Comparison of ENCODE assay signal across 9 cellular contexts in genomic region chr10:119025336-119025735, GRCh38. TPM values are rescaled to one million over a fixed set of nuclear protein-coding genes. Genes with fewer than 3 reads are reported as not detected.
DNase-seq lines count a peak whose midpoint lies in the region; ATAC-seq, FAIRE-seq and TF ChIP-seq lines count a peak whose summit lies in the region.
"Had no signal": no experiment of that assay in that cellular context is flagged by ENCODE, and none has a peak within 500 bp of the region (broad histone marks: within the 10 kb centered on the region; RNA-seq: fewer than 3 reads in every experiment).

No MANE protein-coding gene starts in this region.

- TF ChIP-seq CTCF in astrocyte of the cerebellum (IDR thresholded peaks at IDR 0.05; ENCODE audit: low read depth, low read length, missing control alignments) (no peak), kidney (IDR thresholded peaks at IDR 0.05; ENCODE audit: borderline replicate concordance, extremely low read depth, insufficient read depth) (no peak)

- DNase-seq in NCI-H510A (lab: John Stamatoyannopoulos, UW) (peak; percentile 4), NCI-H510A treated with DMSO at 0.1 percent for 48 hours (lab: John Stamatoyannopoulos, UW) (no peak), astrocyte of the cerebellum (ENCODE audit: low read depth) (peak; percentile 67), kidney (peak; percentile 92), urothelium cell line (ENCODE audit: low spot score) (peak; percentile 72), ecto neural progenitor cell (ENCODE audit: low spot score) (no peak)
- DNase-seq: activated B cell treated with CpG ODN at 0.5 μM for 24 hours had no signal

- H3K4me3 ChIP-seq in astrocyte of the cerebellum (ENCODE audit: low read depth, low read length) (no peak overlapping the region), kidney (ENCODE audit: low read length in 2 of 2) (no peak overlapping the region)

- intact Hi-C loops in kidney (cut with DNase I) = no loop called here

- no peaks in the 10 kb centered on the region for H3K36me3 ChIP-seq in kidney (ENCODE audit: control insufficient read depth in 1 of 2, insufficient read depth in 2 of 2, low read length in 2 of 2)

- H3K27ac ChIP-seq in kidney (ENCODE audit: low read depth in 2 of 2, low read length in 2 of 2) = no peak overlapping the region

- in situ Hi-C loops in astrocyte of the cerebellum (cut with HindIII; ENCODE audit: low sequenced_read_pairs) = no loop called here

- no peaks in the 10 kb centered on the region for H3K9me3 ChIP-seq in kidney (ENCODE audit: control insufficient read depth in 1 of 2, low read length in 2 of 2)

- H3K4me1 ChIP-seq in kidney (ENCODE audit: control insufficient read depth in 1 of 2, insufficient read depth in 1 of 2, low read depth in 1 of 2, low read length in 2 of 2) = peaks cover 0 to 4% of the 10 kb centered on the region in 2 donors

- no peak for FAIRE-seq in kidney (lab: Jason Lieb, UNC)
- FAIRE-seq in urothelium cell line (lab: Jason Lieb, UNC) = no peak

- H3K9ac ChIP-seq in kidney (ENCODE audit: low read length in 2 of 2) = no peak overlapping the region

- no peak for ATAC-seq in GM19395 (IDR thresholded peaks at IDR 0.05; ENCODE audit: unreplicated experiment)
- ATAC-seq in HG02610 (IDR thresholded peaks at IDR 0.05; ENCODE audit: unreplicated experiment) = no peak

RNA-seq across cellular contexts. Expression of gene NANOS1, which starts 4.2 kb away (rescaled TPM):
- total RNA-seq in kidney = 1.1 TPM
- polyA plus RNA-seq in kidney (ENCODE audit: insufficient read depth, low read depth, low replicate concordance) = 4.5 TPM

RNA-seq across cellular contexts. Expression of gene EIF3A, which starts 55.3 kb away (rescaled TPM):
- total RNA-seq in kidney = 95.6 TPM
- polyA plus RNA-seq in kidney (ENCODE audit: insufficient read depth, low read depth, low replicate concordance) = 24.9 TPM

Comparison
In these comparisons a context has a peak if more than half of its experiments do, and no peak if none do; other contexts are left out.
1. DNase-seq: peak in NCI-H510A (single experiment), astrocyte of the cerebellum (single experiment), kidney (single experiment) and urothelium cell line (single experiment); none in NCI-H510A treated with DMSO at 0.1 percent for 48 hours (single experiment) and ecto neural progenitor cell (single experiment).